8 cellular contexts compared by ENCODE assay signal in genomic region chr10:21517134-21517982, GRCh38. TPM values are rescaled to one million over a fixed set of nuclear protein-coding genes. Genes with fewer than 3 reads are reported as not detected.
DNase-seq lines count a peak whose midpoint lies in the region; ATAC-seq and TF ChIP-seq lines count a peak whose summit lies in the region.

No MANE protein-coding gene starts in this region.

- H3K4me3 ChIP-seq in MM.1S (ENCODE audit: low read length): peak overlapping the region; percentile 66

- intact Hi-C loops in activated naive CD4-positive, alpha-beta T cell treated with anti-CD3 and anti-CD28 coated beads for 36 hours (cut with micrococcal nuclease): loop anchor here (1.0 to 5.0 kb wide), 3 partner anchors 8 to 800 kb away; partner anchors contain the start of genes COMMD3 and SKIDA1
- intact Hi-C loops in left cardiac atrium (cut with DNase I): no loop called here

- no peaks in the 10 kb centered on the region for H3K9me3 Mint-ChIP-seq in activated naive CD4-positive, alpha-beta T cell treated with anti-CD3 and anti-CD28 coated beads for 36 hours
- no peaks in the 10 kb centered on the region for H3K9me3 Mint-ChIP-seq in activated naive CD8-positive, alpha-beta T cell (ENCODE audit: low read depth)

- H3K4me1 ChIP-seq in MM.1S (ENCODE audit: low read length): 0 out of 2 replicates have a peak, but pooled peaks cover 4% of the 10 kb centered on the region

- H3K36me3 Mint-ChIP-seq in activated naive CD4-positive, alpha-beta T cell treated with anti-CD3 and anti-CD28 coated beads for 36 hours (ENCODE audit: low read depth): no peaks in the 10 kb centered on the region
- H3K36me3 Mint-ChIP-seq in activated naive CD8-positive, alpha-beta T cell: no peaks in the 10 kb centered on the region

- H3K9ac ChIP-seq in MM.1S (ENCODE audit: low read length): peak overlapping the region; percentile 21; the same call in 1 of the 2 replicates

- no peak for TF ChIP-seq CTCF in MM.1S (IDR thresholded peaks at IDR 0.05; ENCODE audit: low read length)

- peaks cover 18% of the 10 kb centered on the region for H3K27me3 ChIP-seq in MM.1S (replicated peaks; ENCODE audit: insufficient read depth, low read length)

- H3K4me2 ChIP-seq in MM.1S (ENCODE audit: low read depth, low read length): peak overlapping the region; percentile 92

- peak overlapping the region; percentile 68 for H3K4me3 Mint-ChIP-seq in activated naive CD4-positive, alpha-beta T cell treated with anti-CD3 and anti-CD28 coated beads for 36 hours
- H3K4me3 Mint-ChIP-seq in activated naive CD8-positive, alpha-beta T cell: peak overlapping the region; percentile 89

- peaks cover 71% of the 10 kb centered on the region for H3K27me3 Mint-ChIP-seq in activated naive CD4-positive, alpha-beta T cell treated with anti-CD3 and anti-CD28 coated beads for 36 hours (ENCODE audit: low read depth)
- H3K27me3 Mint-ChIP-seq in activated naive CD8-positive, alpha-beta T cell: peaks cover 58% of the 10 kb centered on the region

- CTCF ChIA-PET in activated naive CD4-positive, alpha-beta T cell treated with anti-CD3 and anti-CD28 coated beads for 36 hours (lab: Charles Lee): interaction anchor here (0.7 to 2.2 kb wide), 6 partner anchors 8 to 23 kb away, joined by 3 to 21 read pairs (median 4); partner anchors contain the start of gene SKIDA1

- no peaks in the 10 kb centered on the region for H3K9me3 ChIP-seq in MM.1S (replicated peaks; ENCODE audit: insufficient read depth, low read length)

- H3K9me2 ChIP-seq in MM.1S (replicated peaks; ENCODE audit: insufficient read depth, low read length): no peaks in the 10 kb centered on the region

- no peak overlapping the region for H3K27ac Mint-ChIP-seq in activated naive CD4-positive, alpha-beta T cell treated with anti-CD3 and anti-CD28 coated beads for 36 hours
- no peak overlapping the region for H3K27ac Mint-ChIP-seq in activated naive CD8-positive, alpha-beta T cell

- peak; percentile 18 for DNase-seq in activated naive CD4-positive, alpha-beta T cell treated with anti-CD3 and anti-CD28 coated beads for 36 hours
- DNase-seq in activated naive CD4-positive, alpha-beta T cell treated with Interleukin-2 at 50 U/mL for 16 hours: no peak
- DNase-seq in HCEC 1CT: peak; percentile 62
- peak; percentile 68 for DNase-seq in MM.1S
- DNase-seq in left cardiac atrium: peak; percentile 72
- peak; percentile 25 for DNase-seq in pons (ENCODE audit: low spot score)
- DNase-seq in SKM-1 treated with dmso at 0.1 percent for 144 hours (lab: John Stamatoyannopoulos, UW; ENCODE audit: unreplicated experiment): no peak

- H3K36me3 ChIP-seq in MM.1S (replicated peaks; ENCODE audit: insufficient read depth, low read length): no peaks in the 10 kb centered on the region

- H4K20me1 ChIP-seq in MM.1S (ENCODE audit: insufficient read depth, low read length): no peaks in the 10 kb centered on the region

- H2AFZ ChIP-seq in MM.1S (ENCODE audit: low read length): peak overlapping the region; percentile 84

- peaks cover 16% of the 10 kb centered on the region; the same call in 1 of the 2 replicates for H3F3A ChIP-seq in MM.1S (ENCODE audit: insufficient read depth, low read length)

- no peaks in the 10 kb centered on the region for H3K79me2 ChIP-seq in MM.1S (ENCODE audit: low read length)

- peak; percentile 69 to 81 for ATAC-seq in left cardiac atrium

- H3K27ac ChIP-seq in MM.1S (ENCODE audit: low read length): no peak overlapping the region

- H3K4me1 Mint-ChIP-seq in activated naive CD4-positive, alpha-beta T cell treated with anti-CD3 and anti-CD28 coated beads for 36 hours (ENCODE audit: low read depth): peaks cover 36% of the 10 kb centered on the region
- H3K4me1 Mint-ChIP-seq in activated naive CD8-positive, alpha-beta T cell (ENCODE audit: low read depth): peaks cover 35% of the 10 kb centered on the region

RNA-seq across cellular contexts. Expression of gene SKIDA1, which starts 8.1 kb away (rescaled TPM):
- total RNA-seq in activated naive CD4-positive, alpha-beta T cell treated with anti-CD3 and anti-CD28 coated beads for 36 hours: under 1 TPM in 1 of 2 experiments, not detected in 1; 0.10 TPM
- 1 to 10 TPM; 1.9 to 2.0 TPM for total RNA-seq in left cardiac atrium

RNA-seq across cellular contexts. Expression of gene MLLT10, which starts 16.7 kb away (rescaled TPM):
- 10 to 100 TPM; 23.0 to 23.7 TPM for total RNA-seq in activated naive CD4-positive, alpha-beta T cell treated with anti-CD3 and anti-CD28 coated beads for 36 hours
- total RNA-seq in left cardiac atrium: 10 to 100 TPM; 26.1 to 30.3 TPM

Comparison
In these comparisons a context has a peak if more than half of its experiments do, and no peak if none do; other contexts are left out.
1. DNase-seq: peak in activated naive CD4-positive, alpha-beta T cell treated with anti-CD3 and anti-CD28 coated beads for 36 hours (single experiment), HCEC 1CT (single experiment), MM.1S (single experiment), left cardiac atrium (single experiment) and pons (single experiment); none in activated naive CD4-positive, alpha-beta T cell treated with Interleukin-2 at 50 U/mL for 16 hours (single experiment) and SKM-1 treated with dmso at 0.1 percent for 144 hours (single experiment).